ENCODE assay signal across 10 cellular contexts in genomic region chr5:151675225-151675955, GRCh38. TPM values are rescaled to one million over a fixed set of nuclear protein-coding genes. Genes with fewer than 3 reads are reported as not detected.
A peak's percentile ranks its signal among the peaks of the same experiment; 100 is the strongest.
DNase-seq lines count a peak whose midpoint lies in the region; ATAC-seq and TF ChIP-seq lines count a peak whose summit lies in the region.
"Had no signal": no experiment of that assay in that cellular context is flagged by ENCODE, and none has a peak within 500 bp of the region (broad histone marks: within the 10 kb centered on the region; RNA-seq: fewer than 3 reads in every experiment).

No MANE protein-coding gene starts in this region.

- intact Hi-C loops in left lung (cut with DNase I): no loop called here

- ATAC-seq in SK-N-SH treated with all-trans-retinoic acid at 6 μM for 48 hours (no peak; the same call in 2 of the 3 replicates), left lung (no peak), upper lobe of left lung (ENCODE audit: low FRiP score in 2 of 2) (no peak), HG03025 (IDR thresholded peaks at IDR 0.05; ENCODE audit: low FRiP score, unreplicated experiment) (no peak), HG03460 (IDR thresholded peaks at IDR 0.05; ENCODE audit: unreplicated experiment) (no peak)

- CTCF ChIA-PET in SK-N-SH (lab: Yijun Ruan, JAX): interaction anchor here (1.2 to 18.7 kb wide), 5 partner anchors 9 to 64 kb away, joined by 4 to 247 read pairs (median 11); no protein-coding TSS in a partner anchor

- 0 out of 2 replicates have a peak overlapping the region, but pooled peaks have one; percentile 80 for H3K4me2 ChIP-seq in SK-N-SH

- 88% methylated on average over 1 of the region's 1 CpG for WGBS in SK-N-SH (ENCODE audit: low lambda C conversion rate)
- 41 to 50% methylated on average over 1 of the region's 1 CpG for WGBS in upper lobe of left lung, 2 donors

- no peak overlapping the region for H3K4me3 ChIP-seq in SK-N-SH (ENCODE audit: low read depth in 2 of 2, low read length in 1 of 2)
- H3K4me3 ChIP-seq in left lung: no peak overlapping the region
- no peak overlapping the region for H3K4me3 ChIP-seq in upper lobe of left lung

- peaks cover 95% of the 10 kb centered on the region for H3K79me2 ChIP-seq in SK-N-SH (ENCODE audit: insufficient read depth)

- DNase-seq in SK-N-SH (no peak), left lung (no peak), upper lobe of left lung (no peak), epidermal melanocyte (ENCODE audit: insufficient read length, low spot score) (no peak)
- DNase-seq: activated naive CD8-positive, alpha-beta T cell treated with anti-CD3 and anti-CD28 coated beads, Interleukin-2, amount 10 ng/mL, durations not matched to agents 7 days and 5 days had no signal

- TF ChIP-seq CTCF in SK-N-SH (IDR thresholded peaks at IDR 0.05): no peak
- no peak for TF ChIP-seq CTCF in left lung (IDR thresholded peaks at IDR 0.05)
- no peak for TF ChIP-seq CTCF in upper lobe of left lung (IDR thresholded peaks at IDR 0.05)

- POLR2A ChIA-PET in SK-N-SH (lab: Yijun Ruan, JAX): interaction anchor here (1.6 kb wide), 1 partner anchor 9 kb away, joined by 3 read pairs; no protein-coding TSS in a partner anchor

- H3K9ac ChIP-seq in SK-N-SH: peak overlapping the region; percentile 39; the same call in 1 of the 2 replicates

- H3K4me1 ChIP-seq in SK-N-SH (ENCODE audit: control insufficient read depth in 1 of 2, insufficient read depth in 2 of 2, low read depth in 1 of 2, low read length in 1 of 2): peaks cover 18 to 78% of the 10 kb centered on the region in 2 experiments
- H3K4me1 ChIP-seq in left lung: peaks cover 68 to 93% of the 10 kb centered on the region in 2 donors
- H3K4me1 ChIP-seq in upper lobe of left lung: peaks cover 80 to 94% (median 90%) of the 10 kb centered on the region in 4 donors

- TF ChIP-seq RAD21 in SK-N-SH (IDR thresholded peaks at IDR 0.05; ENCODE audit: low read length): no peak

- H3K27me3 ChIP-seq in SK-N-SH (ENCODE audit: insufficient read depth) (no peaks in the 10 kb centered on the region), left lung (no peaks in the 10 kb centered on the region), upper lobe of left lung (no peaks in the 10 kb centered on the region)

- TF ChIP-seq EP300 in SK-N-SH (IDR thresholded peaks at IDR 0.05; ENCODE audit: borderline replicate concordance in 1 of 2, low read depth in 1 of 2, low read length in 1 of 2) (no peak), upper lobe of left lung (IDR thresholded peaks at IDR 0.05) (peak in 1 of 4 donors; percentile 2)

- H3K36me3 ChIP-seq in SK-N-SH (replicated peaks in 1 of 2; ENCODE audit: control insufficient read depth in 1 of 2, insufficient read depth in 2 of 2, low read length in 1 of 2) (peaks cover 62 to 68% of the 10 kb centered on the region in 2 experiments), left lung (peaks cover 0 to 22% of the 10 kb centered on the region in 2 donors), upper lobe of left lung (peaks cover 0 to 62% (median 6%) of the 10 kb centered on the region in 4 donors)

- no peaks in the 10 kb centered on the region for H3K9me2 ChIP-seq in SK-N-SH

- H4K20me1 ChIP-seq in SK-N-SH (ENCODE audit: insufficient read depth): peaks cover 85% of the 10 kb centered on the region

- H3K27ac ChIP-seq in SK-N-SH (ENCODE audit: low read depth in 2 of 2, low read length in 1 of 2) (peak overlapping the region in 1 of 2 experiments; percentile 97; a peak in 3 of 4 replicates), angular gyrus (ENCODE audit: low read depth, low read length) (peak overlapping the region; percentile 65), left lung (peak overlapping the region; percentile 79 to 94), upper lobe of left lung (peak overlapping the region; percentile 80 to 91 (median 86))
- H3K27ac ChIP-seq: 22Rv1 had no signal

- TF ChIP-seq POLR2A in upper lobe of left lung (IDR thresholded peaks at IDR 0.05): no peak

- H3K9me3 ChIP-seq in SK-N-SH (no peaks in the 10 kb centered on the region), left lung (no peaks in the 10 kb centered on the region), upper lobe of left lung (no peaks in the 10 kb centered on the region)

- H2AFZ ChIP-seq in SK-N-SH (ENCODE audit: low read depth): no peak overlapping the region

- H3F3A ChIP-seq in SK-N-SH (replicated peaks; ENCODE audit: insufficient read depth): peaks cover 63% of the 10 kb centered on the region

TF ChIP-seq in SK-N-SH, 30 proteins besides CTCF, POLR2A, EP300 and RAD21:
- TF ChIP-seq PBX3 (IDR thresholded peaks at IDR 0.05) (peak; percentile 30; the same call in 1 of the 2 replicates), YY1 (IDR thresholded peaks at IDR 0.05; ENCODE audit: low read depth) (no peak)

TF ChIP-seq in SK-N-SH treated with all-trans-retinoic acid at 6 μM for 48 hours, 23 proteins besides CTCF, POLR2A, EP300 and RAD21:
- TF ChIP-seq POU6F1 (CRISPR knock-in tag; IDR thresholded peaks at IDR 0.05; ENCODE audit: borderline replicate concordance, low read depth) (no peak), TSHZ2 (CRISPR knock-in tag; IDR thresholded peaks at IDR 0.05) (no peak), ARNTL (CRISPR knock-in tag; IDR thresholded peaks at IDR 0.05; ENCODE audit: borderline replicate concordance, low read depth) (no peak), TCF4 (CRISPR knock-in tag; IDR thresholded peaks at IDR 0.05; ENCODE audit: borderline replicate concordance) (no peak), CSRNP3 (CRISPR knock-in tag; IDR thresholded peaks at IDR 0.05) (no peak), SNAI2 (CRISPR knock-in tag; IDR thresholded peaks at IDR 0.05) (no peak)
TF ChIP-seq in SK-N-SH treated with all-trans-retinoic acid at 6 μM for 48 hours: peak in this region for 0.

RNA-seq across cellular contexts. Expression of gene SPARC, which starts 11.3 kb away (rescaled TPM):
- polyA plus RNA-seq in SK-N-SH (2012; rRNA removed): 987 and 1,115 TPM in 2 replicates
- 736 and 811 TPM in 2 replicates for polyA plus RNA-seq in SK-N-SH (2012; cell fraction: cytosol; rRNA removed)
- 900 and 1,030 TPM in 2 replicates for polyA plus RNA-seq in SK-N-SH (2012; cell fraction: nucleus; rRNA removed)
- total RNA-seq in left lung (1,000 to 10,000 TPM; 1,647 to 5,045 TPM), upper lobe of left lung (1,000 to 10,000 TPM in 1 of 6 donors, 100 to 1,000 TPM in 5; 234 to 1,553 (median 581) TPM)
